In genomic region chr19:40603071-40603718, GRCh38 we compare ENCODE assay signal across 8 cellular contexts. TPM values are rescaled to one million over a fixed set of nuclear protein-coding genes. Genes with fewer than 3 reads are reported as not detected.
A peak's percentile ranks its signal among the peaks of the same experiment; 100 is the strongest.
DNase-seq lines count a peak whose midpoint lies in the region; ATAC-seq and TF ChIP-seq lines count a peak whose summit lies in the region.

No MANE protein-coding gene starts in this region.

- peaks cover 56% of the 10 kb centered on the region for H3K4me1 Mint-ChIP-seq in chondrocyte (ENCODE audit: low read depth)

- H3K4me1 ChIP-seq in mucosa of stomach (ENCODE audit: control insufficient read depth, insufficient read depth, low read length) = peaks cover 70% of the 10 kb centered on the region

- H3K27ac Mint-ChIP-seq in chondrocyte (ENCODE audit: unreplicated experiment) = peak overlapping the region; percentile 89

- H3K9ac ChIP-seq in mucosa of stomach (ENCODE audit: low read length) = peak overlapping the region; percentile 56

- TF ChIP-seq CTCF in chondrocyte (IDR thresholded peaks at IDR 0.05) = peak; percentile 53

- H3K36me3 ChIP-seq in mucosa of stomach (ENCODE audit: control insufficient read depth, insufficient read depth, low read length) = no peaks in the 10 kb centered on the region

- peak overlapping the region; percentile 71 for H3K4me3 Mint-ChIP-seq in chondrocyte (ENCODE audit: unreplicated experiment)

- H3K27me3 ChIP-seq in mucosa of stomach (ENCODE audit: control insufficient read depth, insufficient read depth, low read length) = peaks cover 33% of the 10 kb centered on the region

- no peaks in the 10 kb centered on the region for H3K9me3 Mint-ChIP-seq in chondrocyte (ENCODE audit: low read depth)

- no peaks in the 10 kb centered on the region for H3K27me3 Mint-ChIP-seq in chondrocyte (ENCODE audit: low read depth)

- no peak overlapping the region for H3K4me3 ChIP-seq in mucosa of stomach (ENCODE audit: low read length)

- no peaks in the 10 kb centered on the region for H3K36me3 Mint-ChIP-seq in chondrocyte (ENCODE audit: low read depth)

- no peak for ATAC-seq in HG02840 (IDR thresholded peaks at IDR 0.05; ENCODE audit: low FRiP score, unreplicated experiment)

- no peaks in the 10 kb centered on the region for H3K9me3 ChIP-seq in mucosa of stomach (ENCODE audit: control insufficient read depth, low read length)

- DNase-seq in DMS79 treated with DMSO at 0.1 percent for 48 hours (lab: John Stamatoyannopoulos, UW) (peak; percentile 75), NCI-H2029 treated with DMSO at 0.1 percent for 48 hours (lab: John Stamatoyannopoulos, UW) (peak; percentile 67), chondrocyte (ENCODE audit: low spot score) (no peak), NCI-H187 treated with DMSO at 0.1 percent for 48 hours (lab: John Stamatoyannopoulos, UW) (no peak), COR-L47 (lab: John Stamatoyannopoulos, UW) (no peak), NCI-H1436 (lab: John Stamatoyannopoulos, UW) (no peak)

RNA-seq across cellular contexts. Expression of gene LTBP4, which starts 2.0 kb away (rescaled TPM):
- 161 to 311 TPM (median 163 TPM) in 3 replicates for total RNA-seq in chondrocyte

RNA-seq across cellular contexts. Expression of gene SHKBP1, which starts 26.5 kb away (rescaled TPM):
- 40.9 to 47.8 TPM (median 46.8 TPM) in 3 replicates for total RNA-seq in chondrocyte

Comparison
In these comparisons a context has a peak if more than half of its experiments do, and no peak if none do; other contexts are left out.
1. DNase-seq: peak in DMS79 treated with DMSO at 0.1 percent for 48 hours (single experiment) and NCI-H2029 treated with DMSO at 0.1 percent for 48 hours (single experiment); none in chondrocyte (single experiment), NCI-H187 treated with DMSO at 0.1 percent for 48 hours (single experiment), COR-L47 (single experiment) and NCI-H1436 (single experiment).